Comparison of ENCODE assay signal across 9 cellular contexts in genomic region chr4:88523325-88524129, GRCh38. TPM values are rescaled to one million over a fixed set of nuclear protein-coding genes. Genes with fewer than 3 reads are reported as not detected.
DNase-seq lines count a peak whose midpoint lies in the region; ATAC-seq, FAIRE-seq and TF ChIP-seq lines count a peak whose summit lies in the region.
"Had no signal": no experiment of that assay in that cellular context is flagged by ENCODE, and none has a peak within 500 bp of the region (broad histone marks: within the 10 kb centered on the region; RNA-seq: fewer than 3 reads in every experiment).

A gene with protein sequence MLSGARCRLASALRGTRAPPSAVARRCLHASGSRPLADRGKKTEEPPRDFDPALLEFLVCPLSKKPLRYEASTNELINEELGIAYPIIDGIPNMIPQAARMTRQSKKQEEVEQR (minus strand): TSS chr4:88523776. CDS start chr4:88523700, 76 bp downstream.

- H3K27ac ChIP-seq in kidney (ENCODE audit: low read depth in 2 of 2, low read length in 2 of 2), result peak within 1 kb of the TSS; percentile 85 to 88

- ATAC-seq in HG03378 (IDR thresholded peaks at IDR 0.05; ENCODE audit: unreplicated experiment), result peak; percentile 66

- DNase-seq in AML-193 (lab: John Stamatoyannopoulos, UW), result peak; percentile 87 to 89
- peak; percentile 79 for DNase-seq in NCI-H446 treated with DMSO at 0.1 percent for 48 hours (lab: John Stamatoyannopoulos, UW)
- DNase-seq in activated CD4-positive, alpha-beta T cell treated with anti-CD3 and anti-CD28 coated beads for 1 hour, result peak; percentile 52
- peak; percentile 91 for DNase-seq in cerebellum (ENCODE audit: low spot score)
- peak; percentile 98 for DNase-seq in kidney
- DNase-seq in stimulated activated CD4-positive, alpha-beta T cell treated with anti-CD3 and anti-CD28 coated beads, Interleukin-15, amount 100 ng/mL, for 24 hours, result peak; percentile 96

- peaks cover 3 to 7% of the 10 kb centered on the region in 2 donors for H3K4me1 ChIP-seq in kidney (ENCODE audit: control insufficient read depth in 1 of 2, insufficient read depth in 1 of 2, low read depth in 1 of 2, low read length in 2 of 2)

- TF ChIP-seq CTCF in kidney (IDR thresholded peaks at IDR 0.05; ENCODE audit: borderline replicate concordance, extremely low read depth, insufficient read depth), result no peak

- peak; percentile 92 for TF ChIP-seq POLR2A in GM19099 (IDR thresholded peaks at IDR 0.05; ENCODE audit: extremely low read depth, insufficient read length, low read depth)

- H3K9ac ChIP-seq in kidney (ENCODE audit: low read length in 2 of 2), result peak within 1 kb of the TSS; percentile 78 to 91

- intact Hi-C loops in kidney (cut with DNase I), result no loop called here

- H3K36me3 ChIP-seq in kidney (ENCODE audit: control insufficient read depth in 1 of 2, insufficient read depth in 2 of 2, low read length in 2 of 2), result peaks cover 0 to 15% of the 10 kb centered on the region in 2 donors

- FAIRE-seq in kidney (lab: Jason Lieb, UNC), result no peak
- FAIRE-seq: colon had no signal

- peak within 1 kb of the TSS; percentile 83 to 88 for H3K4me3 ChIP-seq in kidney (ENCODE audit: low read length in 2 of 2)

- H3K9me3 ChIP-seq in kidney (ENCODE audit: control insufficient read depth in 1 of 2, low read length in 2 of 2), result no peaks in the 10 kb centered on the region

RNA-seq across cellular contexts. Expression of the gene that starts here (rescaled TPM):
- 55.1 TPM for total RNA-seq in cerebellum
- 63.0 TPM for total RNA-seq in kidney
- polyA plus RNA-seq in kidney (ENCODE audit: insufficient read depth, low read depth, low replicate concordance), result 105 TPM

Comparison
In these comparisons a context has a peak if more than half of its experiments do, and no peak if none do; other contexts are left out.
1. Peak in every context shown above with its lines: DNase-seq, ATAC-seq, H3K4me3 ChIP-seq and H3K27ac ChIP-seq.